8 cellular contexts compared by ENCODE assay signal in the genomic region with DNA sequence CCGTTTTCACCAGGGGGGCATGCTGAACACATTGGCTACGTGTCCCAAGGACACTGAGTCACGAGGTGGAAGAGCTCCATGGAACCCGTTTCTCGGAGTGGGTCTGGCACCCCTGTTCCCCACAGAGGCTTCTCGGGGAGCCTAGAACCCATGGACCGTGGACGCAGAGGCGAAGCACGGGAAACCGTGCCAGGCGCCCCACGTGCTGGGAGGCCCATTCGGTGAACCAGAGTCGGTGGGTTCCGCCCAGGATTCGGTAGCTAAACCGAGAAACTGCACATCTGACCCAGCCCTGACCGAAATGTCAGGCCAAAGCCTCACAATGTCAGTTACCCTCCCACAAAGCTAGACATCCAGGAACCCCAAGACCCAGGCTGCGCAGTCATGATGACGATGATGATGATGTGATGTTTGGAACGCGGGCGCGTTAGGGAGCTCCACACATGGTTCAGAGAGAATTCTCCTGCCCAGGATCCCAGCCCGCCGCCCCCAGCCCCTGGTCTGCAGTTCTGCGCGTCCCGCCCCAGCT. TPM values are rescaled to one million over a fixed set of nuclear protein-coding genes. Genes with fewer than 3 reads are reported as not detected.
DNase-seq lines count a peak whose midpoint lies in the region; ATAC-seq and TF ChIP-seq lines count a peak whose summit lies in the region.

No MANE protein-coding gene starts in this region.

- H3K4me3 ChIP-seq in fibroblast of villous mesenchyme (ENCODE audit: low read depth, low read length), result peak overlapping the region; percentile 93

- peak overlapping the region; percentile 77 for H3K4me3 Mint-ChIP-seq in activated CD8-positive, alpha-beta memory T cell treated with anti-CD3 and anti-CD28 coated beads, Interleukin-2, amount 10 ng/mL, durations not matched to agents 7 days and 5 days

- ATAC-seq in HG03442 (IDR thresholded peaks at IDR 0.05; ENCODE audit: unreplicated experiment), result peak; percentile 3
- ATAC-seq in activated CD8-positive, alpha-beta memory T cell treated with anti-CD3 and anti-CD28 coated beads, Interleukin-2, amount 10 ng/mL, durations not matched to agents 7 days and 5 days, result peak; percentile 35

- no peak for TF ChIP-seq CTCF in fibroblast of villous mesenchyme (IDR thresholded peaks at IDR 0.05; ENCODE audit: insufficient read depth, low read depth, low read length)

- CTCF ChIA-PET in activated CD8-positive, alpha-beta memory T cell treated with anti-CD3 and anti-CD28 coated beads, Interleukin-2, amount 10 ng/mL, durations not matched to agents 7 days and 5 days (lab: Charles Lee), result interaction anchor here (1.6 to 5.8 kb wide), 4 partner anchors 25 to 338 kb away, joined by 4 to 87 read pairs (median 6); partner anchors contain the start of gene WNT11

- peak overlapping the region; percentile 95 for H3K27ac Mint-ChIP-seq in activated CD8-positive, alpha-beta memory T cell treated with anti-CD3 and anti-CD28 coated beads, Interleukin-2, amount 10 ng/mL, durations not matched to agents 7 days and 5 days

- DNase-seq in stimulated activated naive CD4-positive, alpha-beta T cell treated with Interleukin-2 at 50 U/mL for 16 hours (lab: John Stamatoyannopoulos, UW), result peak; percentile 61
- no peak for DNase-seq in stimulated activated naive CD4-positive, alpha-beta T cell (lab: John Stamatoyannopoulos, UW)
- DNase-seq in activated CD8-positive, alpha-beta memory T cell treated with anti-CD3 and anti-CD28 coated beads, Interleukin-2, amount 10 ng/mL, durations not matched to agents 7 days and 5 days, result no peak
- DNase-seq in fibroblast of villous mesenchyme (ENCODE audit: low read depth) (no peak), occipital lobe (lab: John Stamatoyannopoulos, UW) (peak; percentile 75), Ammon's horn (ENCODE audit: low spot score) (no peak), NCI-H128 (lab: John Stamatoyannopoulos, UW; ENCODE audit: unreplicated experiment) (no peak)

- no peaks in the 10 kb centered on the region for H3K36me3 Mint-ChIP-seq in activated CD8-positive, alpha-beta memory T cell treated with anti-CD3 and anti-CD28 coated beads, Interleukin-2, amount 10 ng/mL, durations not matched to agents 7 days and 5 days

- no peaks in the 10 kb centered on the region for H3K9me3 Mint-ChIP-seq in activated CD8-positive, alpha-beta memory T cell treated with anti-CD3 and anti-CD28 coated beads, Interleukin-2, amount 10 ng/mL, durations not matched to agents 7 days and 5 days (ENCODE audit: low read depth)

- peaks cover 17% of the 10 kb centered on the region for H3K27me3 Mint-ChIP-seq in activated CD8-positive, alpha-beta memory T cell treated with anti-CD3 and anti-CD28 coated beads, Interleukin-2, amount 10 ng/mL, durations not matched to agents 7 days and 5 days

- H3K4me1 Mint-ChIP-seq in activated CD8-positive, alpha-beta memory T cell treated with anti-CD3 and anti-CD28 coated beads, Interleukin-2, amount 10 ng/mL, durations not matched to agents 7 days and 5 days, result peaks cover 53% of the 10 kb centered on the region

RNA-seq across cellular contexts. Expression of gene WNT11, which starts 28.5 kb away (rescaled TPM):
- 1 to 10 TPM in 1 of 2 experiments, under 1 TPM in 1; 0.96 to 2.0 TPM for total RNA-seq in activated CD8-positive, alpha-beta memory T cell treated with anti-CD3 and anti-CD28 coated beads, Interleukin-2, amount 10 ng/mL, durations not matched to agents 7 days and 5 days
- total RNA-seq in fibroblast of villous mesenchyme (under 0.01 TPM in 1 of 2 replicates, not detected in the other), occipital lobe (4.4 TPM)

Comparison
In these comparisons a context has a peak if more than half of its experiments do, and no peak if none do; other contexts are left out.
1. DNase-seq: peak in stimulated activated naive CD4-positive, alpha-beta T cell treated with Interleukin-2 at 50 U/mL for 16 hours (single experiment) and occipital lobe (single experiment); none in stimulated activated naive CD4-positive, alpha-beta T cell (0 of 6), activated CD8-positive, alpha-beta memory T cell treated with anti-CD3 and anti-CD28 coated beads, Interleukin-2, amount 10 ng/mL, durations not matched to agents 7 days and 5 days (single experiment), fibroblast of villous mesenchyme (single experiment), Ammon's horn (single experiment) and NCI-H128 (single experiment).